Comparison of ENCODE assay signal across 8 cellular contexts in genomic region chr5:131109540-131110255, GRCh38. TPM values are rescaled to one million over a fixed set of nuclear protein-coding genes. Genes with fewer than 3 reads are reported as not detected.
DNase-seq lines count a peak whose midpoint lies in the region; ATAC-seq and TF ChIP-seq lines count a peak whose summit lies in the region.

No MANE protein-coding gene starts in this region.

- intact Hi-C loops in left colon (cut with DNase I, micrococcal nuclease): no loop called here

- no peaks in the 10 kb centered on the region for H3K36me3 ChIP-seq in thoracic aorta

- TF ChIP-seq CTCF in cardiac fibroblast (IDR thresholded peaks at IDR 0.05; ENCODE audit: low read depth, low read length): peak; percentile 63
- TF ChIP-seq CTCF in thoracic aorta (IDR thresholded peaks at IDR 0.05): peak; percentile 62

- no peaks in the 10 kb centered on the region for H3K9me3 ChIP-seq in thoracic aorta

- DNase-seq in NOMO-1 (lab: John Stamatoyannopoulos, UW; ENCODE audit: unreplicated experiment in 2 of 2) (peak; percentile 21 to 59), NOMO-1 treated with dmso at 0.1 percent for 144 hours (lab: John Stamatoyannopoulos, UW; ENCODE audit: unreplicated experiment) (no peak), OCI-M1 (lab: John Stamatoyannopoulos, UW) (peak; percentile 82), cardiac fibroblast (ENCODE audit: low read depth in 2 of 2) (peak; percentile 60 to 62), left colon (peak in 1 of 2 donors; percentile 9), thoracic aorta (ENCODE audit: low spot score) (no peak)

- no peak overlapping the region for H3K4me3 ChIP-seq in cardiac fibroblast (replicated peaks in 1 of 2; ENCODE audit: low read depth in 2 of 2, low read length in 2 of 2)
- H3K4me3 ChIP-seq in thoracic aorta: no peak overlapping the region

- H3K27me3 ChIP-seq in thoracic aorta (replicated peaks; ENCODE audit: insufficient read depth): no peaks in the 10 kb centered on the region

- ATAC-seq in GM19455 (IDR thresholded peaks at IDR 0.05; ENCODE audit: unreplicated experiment) (peak; percentile 79), HG03432 (IDR thresholded peaks at IDR 0.05; ENCODE audit: unreplicated experiment) (peak; percentile 89), left colon (peak; percentile 73), thoracic aorta (ENCODE audit: insufficient number of reproducible peaks, low FRiP score, low read depth) (no peak)

- H3K4me1 ChIP-seq in thoracic aorta (ENCODE audit: control insufficient read depth in 1 of 2, low read depth in 2 of 2): no peaks in the 10 kb centered on the region

- no peak overlapping the region for H3K27ac ChIP-seq in thoracic aorta

RNA-seq across cellular contexts. Expression of gene HINT1, which starts 55.4 kb away (rescaled TPM):
- total RNA-seq in left colon (100 to 1,000 TPM; 303 to 318 TPM), thoracic aorta (100 to 1,000 TPM; 116 to 167 TPM)

Comparison
In these comparisons a context has a peak if more than half of its experiments do, and no peak if none do; other contexts are left out.
1. DNase-seq: peak in NOMO-1 (2 of 2), OCI-M1 (single experiment) and cardiac fibroblast (2 of 2); none in NOMO-1 treated with dmso at 0.1 percent for 144 hours (single experiment) and thoracic aorta (single experiment).